Comparison of ENCODE assay signal across 24 cellular contexts in genomic region chr10:71679425-71679824, GRCh38. TPM values are rescaled to one million over a fixed set of nuclear protein-coding genes. Genes with fewer than 3 reads are reported as not detected.
"Had no signal": no experiment of that assay in that cellular context is flagged by ENCODE, and none has a peak within 500 bp of the region (broad histone marks: within the 10 kb centered on the region; RNA-seq: fewer than 3 reads in every experiment).

No MANE protein-coding gene starts in this region.

- H3K4me3 ChIP-seq: Peyer's patch had no signal

- H3K27ac ChIP-seq: Peyer's patch, RWPE1 had no signal

- FAIRE-seq: astrocyte had no signal

- H3K36me3 ChIP-seq: Peyer's patch had no signal

- H3K9me3 ChIP-seq: Peyer's patch had no signal

- H3K27me3 ChIP-seq: Peyer's patch had no signal

- H3K4me1 ChIP-seq: Peyer's patch had no signal

- DNase-seq: activated B cell treated with CpG ODN at 0.5 μM for 24 hours; activated CD4-positive, alpha-beta T cell treated with anti-CD3 and anti-CD28 coated beads for 1 hour; activated CD4-positive, alpha-beta T cell treated with anti-CD3 and anti-CD28 coated beads, Interleukin-2, amount 10 ng/mL, durations not matched to agents 24 days and 14 days; activated CD4-positive, alpha-beta T cell treated with anti-CD3 and anti-CD28 coated beads, Interleukin-2, amount 50 U/mL, for 48 hours; activated CD8-positive, alpha-beta memory T cell treated with anti-CD3 and anti-CD28 coated beads, Interleukin-2, amount 10 ng/mL, durations not matched to agents 7 days and 5 days; activated effector memory CD4-positive, alpha-beta T cell treated with Interleukin-2 at 50 U/mL for 16 hours; activated naive CD4-positive, alpha-beta T cell treated with Interleukin-2 at 50 U/mL for 16 hours; activated naive CD8-positive, alpha-beta T cell treated with anti-CD3 and anti-CD28 coated beads, Interleukin-2, amount 50 U/mL, for 24 hours; activated T-cell treated with anti-CD3 and anti-CD28 coated beads, Interleukin-2, amount 50 U/mL, for 24 hours; amniotic stem cell; Kasumi-1; KBM-7; NCI-H1105 treated with DMSO at 0.1 percent for 48 hours; NCI-H1436 treated with DMSO at 0.1 percent for 48 hours; NCI-H187; NCI-H2081; NCI-H446; NCI-H524; Peyer's patch; SHP77 treated with DMSO at 0.1 percent for 48 hours had no signal

- ATAC-seq: activated CD8-positive, alpha-beta memory T cell treated with anti-CD3 and anti-CD28 coated beads, Interleukin-2, amount 10 ng/mL, durations not matched to agents 7 days and 5 days; activated naive CD4-positive, alpha-beta T cell treated with anti-CD3 and anti-CD28 coated beads, Interleukin-2, amount 50 U/mL, for 72 hours; activated naive CD8-positive, alpha-beta T cell treated with anti-CD3 and anti-CD28 coated beads, Interleukin-2, amount 50 U/mL, for 24 hours had no signal

RNA-seq across cellular contexts. Expression of gene C10orf105, which starts 40.2 kb away (rescaled TPM):
- total RNA-seq: activated B cell treated with CpG ODN at 0.5 μM for 24 hours, astrocyte, SK-MEL-5 had no signal
